Comparison of ENCODE assay signal across 19 cellular contexts in genomic region chr4:88621763-88622327, GRCh38.
"Had no signal": no experiment of that assay in that cellular context is flagged by ENCODE, and none has a peak within 500 bp of the region (broad histone marks: within the 10 kb centered on the region; RNA-seq: fewer than 3 reads in every experiment).

No MANE protein-coding gene starts in this region.

- H3K9me3 ChIP-seq: right atrium auricular region had no signal

- H3K4me1 Mint-ChIP-seq: activated naive CD4-positive, alpha-beta T cell treated with anti-CD3 and anti-CD28 coated beads, Interleukin-2, amount 10 ng/mL, durations not matched to agents 7 days and 5 days had no signal

- H3K36me3 ChIP-seq: brain microvascular endothelial cell, right atrium auricular region had no signal

- ATAC-seq: left cardiac atrium; mucosa of descending colon; naive thymus-derived CD8-positive, alpha-beta T cell; stimulated activated effector memory CD8-positive, alpha-beta T cell treated with anti-CD3 and anti-CD28 coated beads, Interleukin-12 subunit alpha, Interleukin-12 subunit beta, amount 100 ng/mL, for 72 hours had no signal

- H3K27me3 Mint-ChIP-seq: activated CD4-positive, alpha-beta memory T cell treated with anti-CD3 and anti-CD28 coated beads for 36 hours; activated naive CD4-positive, alpha-beta T cell treated with anti-CD3 and anti-CD28 coated beads, Interleukin-2, amount 10 ng/mL, durations not matched to agents 7 days and 5 days; naive thymus-derived CD8-positive, alpha-beta T cell had no signal

- H3K27ac ChIP-seq: brain microvascular endothelial cell, tibial nerve had no signal

- H3K9me3 Mint-ChIP-seq: immature natural killer cell had no signal

- H3K27ac Mint-ChIP-seq: activated CD4-positive, alpha-beta memory T cell treated with anti-CD3 and anti-CD28 coated beads for 36 hours; activated naive CD4-positive, alpha-beta T cell treated with anti-CD3 and anti-CD28 coated beads, Interleukin-2, amount 10 ng/mL, durations not matched to agents 7 days and 5 days; activated T-helper 2 cell treated with anti-CD3 and anti-CD28 coated beads, Interferon-gamma antibody, Interleukin-2, Interleukin-4, amounts not matched to agents 10 μg/mL and 5 μg/mL and 100 μg/mL, durations not matched to agents 14 hours and 24 hours and 36 hours; stimulated activated effector memory CD8-positive, alpha-beta T cell treated with anti-CD3 and anti-CD28 coated beads, Interleukin-12 subunit alpha, Interleukin-12 subunit beta, amount 100 ng/mL, for 72 hours had no signal

- DNase-seq: activated CD4-positive, alpha-beta memory T cell treated with anti-CD3 and anti-CD28 coated beads for 36 hours; activated CD8-positive, alpha-beta memory T cell treated with anti-CD3 and anti-CD28 coated beads, Interleukin-2, amount 50 U/mL, for 4 hours; activated naive CD4-positive, alpha-beta T cell treated with anti-CD3 and anti-CD28 coated beads, Interleukin-2, amount 10 ng/mL, durations not matched to agents 7 days and 5 days; amygdala; brain microvascular endothelial cell; cerebellar nuclear complex; dermis blood vessel endothelial cell; glutamatergic neuron; immature natural killer cell; left cardiac atrium; mucosa of descending colon; naive thymus-derived CD8-positive, alpha-beta T cell; T-helper 9 cell had no signal

- H3K4me3 ChIP-seq: lung, mucosa of descending colon, right atrium auricular region, skin epidermis, tibial nerve had no signal

- H3K27me3 ChIP-seq: brain microvascular endothelial cell, right atrium auricular region, tibial nerve had no signal

- H3K4me3 Mint-ChIP-seq: activated CD4-positive, alpha-beta memory T cell treated with anti-CD3 and anti-CD28 coated beads for 36 hours; activated naive CD4-positive, alpha-beta T cell treated with anti-CD3 and anti-CD28 coated beads, Interleukin-2, amount 10 ng/mL, durations not matched to agents 7 days and 5 days; immature natural killer cell; naive thymus-derived CD8-positive, alpha-beta T cell; stimulated activated effector memory CD8-positive, alpha-beta T cell treated with anti-CD3 and anti-CD28 coated beads, Interleukin-12 subunit alpha, Interleukin-12 subunit beta, amount 100 ng/mL, for 72 hours had no signal
